9 cellular contexts compared by ENCODE assay signal in genomic region chr17:58336456-58337094, GRCh38. TPM values are rescaled to one million over a fixed set of nuclear protein-coding genes. Genes with fewer than 3 reads are reported as not detected.
A peak's percentile ranks its signal among the peaks of the same experiment; 100 is the strongest.
DNase-seq lines count a peak whose midpoint lies in the region; ATAC-seq and TF ChIP-seq lines count a peak whose summit lies in the region.
"Had no signal": no experiment of that assay in that cellular context is flagged by ENCODE, and none has a peak within 500 bp of the region (broad histone marks: within the 10 kb centered on the region; RNA-seq: fewer than 3 reads in every experiment).

No MANE protein-coding gene starts in this region.

- peaks cover 19% of the 10 kb centered on the region for H3K36me3 ChIP-seq in OCI-LY7 (ENCODE audit: insufficient read depth, low read length)

- 0 out of 2 replicates have a peak, but pooled peaks cover 6% of the 10 kb centered on the region for H4K20me1 ChIP-seq in OCI-LY7 (ENCODE audit: insufficient read depth, low read length)

- POLR2A ChIA-PET in OCI-LY7 (lab: Charles Lee): interaction anchor here (0.5 to 8.0 kb wide), 11 partner anchors 7 to 1535 kb away, joined by 3 to 179 read pairs (median 9); partner anchors contain the start of genes RNF43, SUPT4H1 and TSPOAP1

- H3K27ac ChIP-seq in OCI-LY7 (ENCODE audit: low read depth, low read length, poor library complexity, severe bottlenecking): peak overlapping the region; percentile 99
- H3K27ac ChIP-seq: SK-N-MC had no signal

- no peak overlapping the region for H2AFZ ChIP-seq in OCI-LY7 (ENCODE audit: low read length)

- peak; percentile 28 for DNase-seq in GM04503 (ENCODE audit: low read depth)
- DNase-seq in OCI-LY7 (ENCODE audit: low spot score): peak; percentile 83
- DNase-seq in epithelial cell of esophagus (ENCODE audit: low read depth): peak; percentile 36
- DNase-seq in posterior vena cava (ENCODE audit: low spot score): peak; percentile 76
- no peak for DNase-seq in NCI-H748 treated with DMSO at 0.1 percent for 48 hours (lab: John Stamatoyannopoulos, UW)
- no peak for DNase-seq in H4 (ENCODE audit: low spot score)

- no peak for ATAC-seq in HG03571 (IDR thresholded peaks at IDR 0.05; ENCODE audit: unreplicated experiment)
- ATAC-seq in GM19328 (IDR thresholded peaks at IDR 0.05; ENCODE audit: unreplicated experiment): no peak

- BruUV-seq in OCI-LY7 (replicated peaks; lab: Mats Ljungman, UMichigan): no TSS peak

- H3K4me1 ChIP-seq in OCI-LY7 (ENCODE audit: insufficient read depth, low read length, poor library complexity, severe bottlenecking): peaks cover 84% of the 10 kb centered on the region

- peaks cover 65% of the 10 kb centered on the region for H3K79me2 ChIP-seq in OCI-LY7 (ENCODE audit: insufficient read depth, low read depth, low read length)

- TF ChIP-seq CTCF in OCI-LY7 (conservative IDR thresholded peaks at IDR 0.05; ENCODE audit: low read length) (no peak), epithelial cell of esophagus (IDR thresholded peaks at IDR 0.05; ENCODE audit: insufficient read depth, low read depth, low read length, missing control alignments) (no peak)

- intact Hi-C loops in OCI-LY7 (cut with micrococcal nuclease; ENCODE audit: unreplicated experiment): loop anchor here (10.0 kb wide), 2 partner anchors 712 to 818 kb away; partner anchors contain the start of genes PRR11 and SKA2
- intact Hi-C loops in posterior vena cava (cut with DNase I): no loop called here

- H3K9me2 ChIP-seq in OCI-LY7 (ENCODE audit: insufficient read depth, low read length): no peaks in the 10 kb centered on the region

- H3K4me3 ChIP-seq in OCI-LY7 (ENCODE audit: low read depth, low read length, poor library complexity, severe bottlenecking): peak overlapping the region; percentile 98
- H3K4me3 ChIP-seq in epithelial cell of esophagus (ENCODE audit: low read length): no peak overlapping the region
- H3K4me3 ChIP-seq: SK-N-MC had no signal

- CTCF ChIA-PET in OCI-LY7 (lab: Charles Lee; ENCODE audit: unreplicated experiment): interaction anchor here (0.6 to 1.6 kb wide), 3 partner anchors 8 to 34 kb away, joined by 3 to 7 read pairs (median 3); no protein-coding TSS in a partner anchor

- H3K9me3 ChIP-seq in OCI-LY7 (ENCODE audit: low read length): no peaks in the 10 kb centered on the region

- peak overlapping the region; percentile 100 for H3K4me2 ChIP-seq in OCI-LY7 (ENCODE audit: low read length)

RNA-seq across cellular contexts. Expression of gene TSPOAP1, which starts 8.0 kb away (rescaled TPM):
- 24.0 TPM in 2 replicates for total RNA-seq in OCI-LY7 (2014; rRNA removed; shearing (Covaris generic))
- total RNA-seq in OCI-LY7 (2022): 50.6 and 54.4 TPM in 2 replicates
- 1 to 10 TPM; 8.2 to 10.0 TPM for total RNA-seq in posterior vena cava
- total RNA-seq in H4 (2014; rRNA removed; shearing (Covaris generic)): not detected in 2 replicates

RNA-seq across cellular contexts. Expression of gene SUPT4H1, which starts 15.4 kb away (rescaled TPM):
- total RNA-seq in OCI-LY7 (2014; rRNA removed; shearing (Covaris generic)): 41.1 and 56.5 TPM in 2 replicates
- total RNA-seq in OCI-LY7 (2022) (65.5 and 78.4 TPM in 2 replicates), posterior vena cava (10 to 100 TPM; 48.4 to 50.1 TPM)
- total RNA-seq in H4 (2014; rRNA removed; shearing (Covaris generic)): 94.2 and 99.9 TPM in 2 replicates

RNA-seq across cellular contexts. Expression of gene MPO, which starts 55.8 kb away (rescaled TPM):
- total RNA-seq in OCI-LY7 (2014; rRNA removed; shearing (Covaris generic)): not detected in 2 replicates
- not detected in 2 replicates for total RNA-seq in OCI-LY7 (2022)
- under 1 TPM; 0.74 to 0.86 TPM for total RNA-seq in posterior vena cava
- not detected in 2 replicates for total RNA-seq in H4 (2014; rRNA removed; shearing (Covaris generic))

Comparison
In these comparisons a context has a peak if more than half of its experiments do, and no peak if none do; other contexts are left out.
1. DNase-seq: peak in GM04503 (single experiment), OCI-LY7 (single experiment), epithelial cell of esophagus (single experiment) and posterior vena cava (single experiment); none in NCI-H748 treated with DMSO at 0.1 percent for 48 hours (single experiment) and H4 (single experiment).